In the genomic region with DNA sequence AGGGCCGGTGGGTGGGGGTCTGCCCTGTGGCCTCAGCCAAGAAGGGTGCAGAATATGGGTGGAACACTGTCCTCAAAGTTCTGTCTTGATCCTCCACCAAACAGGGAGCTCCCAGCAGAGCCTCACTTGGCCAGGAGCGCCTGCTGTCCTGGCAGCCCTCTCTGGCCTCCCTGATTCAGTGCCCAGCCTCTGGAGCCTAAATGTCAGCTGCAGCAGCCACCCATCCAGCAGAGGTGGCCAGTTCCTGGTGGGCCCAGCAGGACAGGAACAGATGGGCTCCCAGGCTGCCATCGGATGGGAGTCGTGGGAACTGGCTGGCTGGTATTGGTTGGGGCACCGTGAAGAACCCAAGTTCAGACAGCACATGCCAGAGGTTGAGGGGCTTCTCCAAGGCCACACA, we compare ENCODE assay signal across 1 cellular context.
TF ChIP-seq lines count a peak whose summit lies in the region.

No MANE protein-coding gene starts in this region.

TF ChIP-seq in HepG2, 621 proteins besides CTCF, POLR2A, EP300 and RAD21:
- TF ChIP-seq AGO2 (optimal IDR thresholded peaks at IDR 0.05; ENCODE audit: low read depth, low read length) (peak; percentile 45), SP1 (IDR thresholded peaks at IDR 0.05) (no peak), SP1 (CRISPR knock-in tag; IDR thresholded peaks at IDR 0.05) (no peak)
